ENCODE assay signal across 20 cellular contexts in genomic region chr13:110572778-110573118, GRCh38. TPM values are rescaled to one million over a fixed set of nuclear protein-coding genes. Genes with fewer than 3 reads are reported as not detected.
DNase-seq lines count a peak whose midpoint lies in the region; ATAC-seq and TF ChIP-seq lines count a peak whose summit lies in the region.
"Had no signal": no experiment of that assay in that cellular context is flagged by ENCODE, and none has a peak within 500 bp of the region (broad histone marks: within the 10 kb centered on the region; RNA-seq: fewer than 3 reads in every experiment).

No MANE protein-coding gene starts in this region.

- H3K27ac Mint-ChIP-seq in GM23338, result no peak overlapping the region

- no peak overlapping the region for H4K12ac ChIP-seq in trophoblast cell (ENCODE audit: low read depth, low read length)

- no peaks in the 10 kb centered on the region for H3K9me2 ChIP-seq in GM23338 (ENCODE audit: insufficient read depth)

- no peaks in the 10 kb centered on the region for H3K36me3 Mint-ChIP-seq in GM23338 (ENCODE audit: low read depth)
- H3K36me3 Mint-ChIP-seq: CD14-positive monocyte had no signal

- no peak overlapping the region for H2BK12ac ChIP-seq in trophoblast cell (ENCODE audit: low read length)

- H3K27me3 ChIP-seq in trophoblast cell (ENCODE audit: insufficient read depth, low read length) (no peaks in the 10 kb centered on the region), GM23338 (ENCODE audit: insufficient read depth) (no peaks in the 10 kb centered on the region)

- H3K27me3 Mint-ChIP-seq in GM23338 (ENCODE audit: insufficient read depth, low read depth, poor library complexity), result peaks cover 11% of the 10 kb centered on the region

- H3K36me3 ChIP-seq in trophoblast cell (ENCODE audit: control insufficient read depth in 1 of 2, insufficient read depth in 2 of 2, low read length in 2 of 2) (no peaks in the 10 kb centered on the region), GM23338 (ENCODE audit: insufficient read depth) (no peaks in the 10 kb centered on the region)
- H3K36me3 ChIP-seq: SJSA1 had no signal

- H3F3A ChIP-seq in GM23338 (replicated peaks; ENCODE audit: low read depth), result no peaks in the 10 kb centered on the region

- no peak overlapping the region for H3K4ac ChIP-seq in trophoblast cell (ENCODE audit: low read depth, low read length)

- peak overlapping the region; percentile 19 for H3K18ac ChIP-seq in trophoblast cell (ENCODE audit: low read length)

- H2AFZ ChIP-seq in trophoblast cell (ENCODE audit: insufficient read depth, low read length, poor library complexity) (no peak overlapping the region), GM23338 (no peak overlapping the region)

- no peak for DNase-seq in trophoblast cell
- no peak for DNase-seq in GM23338 (ENCODE audit: low spot score)
- DNase-seq in NCI-H1048 (lab: John Stamatoyannopoulos, UW), result no peak
- DNase-seq in NCI-H524 treated with DMSO at 0.1 percent for 48 hours (lab: John Stamatoyannopoulos, UW), result no peak
- DNase-seq: DMS79, HCEC 1CT, MM.1S, NCI-H1092 treated with DMSO at 0.1 percent for 48 hours, NCI-H146, NCI-H2029 treated with DMSO at 0.1 percent for 48 hours, NCI-H2171 treated with DMSO at 0.1 percent for 48 hours, NCI-H446, NCI-H69 had no signal

- H3K9ac ChIP-seq in trophoblast cell (ENCODE audit: low read length), result no peak overlapping the region

- H3K4me1 ChIP-seq in trophoblast cell (ENCODE audit: control insufficient read depth in 1 of 2, insufficient read depth in 2 of 2, low read length in 2 of 2) (peaks cover 12 to 24% of the 10 kb centered on the region in 2 experiments), GM23338 (ENCODE audit: insufficient read depth) (no peaks in the 10 kb centered on the region)

- H3K9me3 ChIP-seq in trophoblast cell (ENCODE audit: insufficient read depth, low read depth, low read length), result peaks cover 1% of the 10 kb centered on the region
- H3K9me3 ChIP-seq: SJSA1 had no signal

- H3K27ac ChIP-seq in trophoblast cell (ENCODE audit: low read depth, low read length) (no peak overlapping the region), GM23338 (ENCODE audit: low read depth) (no peak overlapping the region)
- H3K27ac ChIP-seq: SJSA1 had no signal

- H3K4me2 ChIP-seq in trophoblast cell (ENCODE audit: low read length), result no peak overlapping the region
- H3K4me2 ChIP-seq in GM23338, result no peak overlapping the region

- H3K4me3 ChIP-seq in trophoblast cell (ENCODE audit: low read depth, low read length) (no peak overlapping the region), GM23338 (no peak overlapping the region)
- H3K4me3 ChIP-seq: SJSA1 had no signal

- peak overlapping the region; percentile 19 for H4K91ac ChIP-seq in trophoblast cell (ENCODE audit: low read depth, low read length)

- WGBS in trophoblast cell (ENCODE audit: extremely low coverage, insufficient coverage, insufficient read length), result no CpG with 5 or more reads among the region's 2 CpGs

- ATAC-seq in GM18868 (IDR thresholded peaks at IDR 0.05; ENCODE audit: unreplicated experiment) (peak; percentile 85), GM19397 (IDR thresholded peaks at IDR 0.05; ENCODE audit: unreplicated experiment) (peak; percentile 44), HG02970 (IDR thresholded peaks at IDR 0.05; ENCODE audit: low FRiP score, unreplicated experiment) (peak; percentile 58), GM23338 (no peak), GM18517 (IDR thresholded peaks at IDR 0.05; ENCODE audit: unreplicated experiment) (no peak)
- ATAC-seq: Panc1 had no signal

- H3K9me3 Mint-ChIP-seq in GM23338, result no peaks in the 10 kb centered on the region

- H3K23ac ChIP-seq in trophoblast cell (ENCODE audit: low read length), result no peak overlapping the region

- no peaks in the 10 kb centered on the region for H4K20me1 ChIP-seq in GM23338 (replicated peaks; ENCODE audit: insufficient read depth)

- peak overlapping the region; percentile 24 for H3K14ac ChIP-seq in trophoblast cell (ENCODE audit: low read length)

- no peak for TF ChIP-seq CTCF in GM23338 (conservative IDR thresholded peaks at IDR 0.05; ENCODE audit: low read depth in 2 of 2)

- no peak overlapping the region for H2AK5ac ChIP-seq in trophoblast cell (ENCODE audit: low read length)

- H4K8ac ChIP-seq in trophoblast cell (ENCODE audit: low read depth, low read length), result no peak overlapping the region

- no peak overlapping the region for H3K4me3 Mint-ChIP-seq in GM23338

- H3K4me1 Mint-ChIP-seq in GM23338, result peaks cover 17% of the 10 kb centered on the region

- peaks cover 20% of the 10 kb centered on the region for H3K79me1 ChIP-seq in trophoblast cell (ENCODE audit: low read length)

- H2BK5ac ChIP-seq in trophoblast cell (ENCODE audit: low read depth, low read length, poor library complexity), result no peak overlapping the region

- H3K79me2 ChIP-seq in trophoblast cell (ENCODE audit: control insufficient read depth, insufficient read depth, low read length, poor library complexity) (no peaks in the 10 kb centered on the region), GM23338 (replicated peaks; ENCODE audit: insufficient read depth) (no peaks in the 10 kb centered on the region)

- no peak overlapping the region for H2BK120ac ChIP-seq in trophoblast cell (ENCODE audit: insufficient read depth, low read length, poor library complexity)

TF ChIP-seq in GM23338, 12 proteins besides CTCF, POLR2A, EP300 and RAD21 (continues in another document):
- TF ChIP-seq CREB1 (CRISPR knock-in tag; IDR thresholded peaks at IDR 0.05; ENCODE audit: low read depth), result no peak
- no peak for TF ChIP-seq JUNB (IDR thresholded peaks at IDR 0.05; ENCODE audit: unreplicated experiment)
- no peak for TF ChIP-seq POLR2AphosphoS5 (IDR thresholded peaks at IDR 0.05; ENCODE audit: low read depth)
- TF ChIP-seq ZNF114 (CRISPR knock-in tag; IDR thresholded peaks at IDR 0.05), result no peak
- TF ChIP-seq STAT1 (IDR thresholded peaks at IDR 0.05; ENCODE audit: unreplicated experiment), result no peak
- TF ChIP-seq ETS1 (IDR thresholded peaks at IDR 0.05), result no peak
- no peak for TF ChIP-seq EZH2 (IDR thresholded peaks at IDR 0.05; ENCODE audit: low read depth, unreplicated experiment)

RNA-seq across cellular contexts. Expression of gene RAB20, which starts 11.2 kb away (rescaled TPM):
- 29.9 and 30.6 TPM in 2 replicates for polyA plus RNA-seq in trophoblast cell (2013)
- total RNA-seq in GM23338 (2014; rRNA removed; shearing (Covaris generic)), result 26.6 and 32.1 TPM in 2 replicates
- 11.8 and 12.3 TPM in 2 replicates for polyA plus RNA-seq in GM23338 (2016; fragmentation: Nextera tagmentation; extraction: Ambion mirVana)

RNA-seq across cellular contexts. Expression of gene NAXD, which starts 42.6 kb away (rescaled TPM):
- 20.5 TPM in 2 replicates for polyA plus RNA-seq in trophoblast cell (2013)
- total RNA-seq in GM23338 (2014; rRNA removed; shearing (Covaris generic)), result 16.1 and 18.5 TPM in 2 replicates
- polyA plus RNA-seq in GM23338 (2016; fragmentation: Nextera tagmentation; extraction: Ambion mirVana), result 15.3 and 16.9 TPM in 2 replicates

Comparison
In these comparisons a context has a peak if more than half of its experiments do, and no peak if none do; other contexts are left out.
1. ATAC-seq: peak in GM18868 (single experiment), GM19397 (single experiment) and HG02970 (single experiment); none in GM23338 (single experiment) and GM18517 (single experiment).